ENCODE assay signal across 13 cellular contexts in genomic region chr3:139537325-139537724, GRCh38. TPM values are rescaled to one million over a fixed set of nuclear protein-coding genes. Genes with fewer than 3 reads are reported as not detected.
DNase-seq lines count a peak whose midpoint lies in the region; ATAC-seq and TF ChIP-seq lines count a peak whose summit lies in the region.
"Had no signal": no experiment of that assay in that cellular context is flagged by ENCODE, and none has a peak within 500 bp of the region (broad histone marks: within the 10 kb centered on the region; RNA-seq: fewer than 3 reads in every experiment).

No MANE protein-coding gene starts in this region.

- no peak overlapping the region for H3K27ac Mint-ChIP-seq in neural crest cell (ENCODE audit: unreplicated experiment)
- H3K27ac Mint-ChIP-seq: activated T-helper 1 cell treated with anti-CD3 and anti-CD28 coated beads, Interleukin-12 subunit alpha, Interleukin-12 subunit beta, Interleukin-2, Interleukin-4 antibody, amounts not matched to agents 30 ng/mL and 10 ng/mL and 1 ng/mL, durations not matched to agents 14 hours and 24 hours and 36 hours; CD4-positive, CD25-positive, alpha-beta regulatory T cell; H9 had no signal

- no peaks in the 10 kb centered on the region for H3K36me3 Mint-ChIP-seq in neural crest cell (ENCODE audit: low read depth)
- H3K36me3 Mint-ChIP-seq: CD4-positive, CD25-positive, alpha-beta regulatory T cell had no signal

- TF ChIP-seq CTCF in neural crest cell (conservative IDR thresholded peaks at IDR 0.05) (no peak), GM10266 (IDR thresholded peaks at IDR 0.05; ENCODE audit: control insufficient read depth, insufficient read depth, low read depth, missing control alignments) (no peak)

- H3K27me3 Mint-ChIP-seq in neural crest cell (ENCODE audit: low read depth) = peaks cover 87% of the 10 kb centered on the region

- peak overlapping the region; percentile 1 for H3K27ac ChIP-seq in cingulate gyrus (ENCODE audit: low read depth, low read length)
- H3K27ac ChIP-seq: SJSA1 had no signal

- peaks cover 75% of the 10 kb centered on the region for H3K4me1 Mint-ChIP-seq in neural crest cell

- no peaks in the 10 kb centered on the region for H3K9me3 Mint-ChIP-seq in neural crest cell
- H3K9me3 Mint-ChIP-seq: activated T-helper 1 cell treated with anti-CD3 and anti-CD28 coated beads, Interleukin-12 subunit alpha, Interleukin-12 subunit beta, Interleukin-2, Interleukin-4 antibody, amounts not matched to agents 30 ng/mL and 10 ng/mL and 1 ng/mL, durations not matched to agents 14 hours and 24 hours and 36 hours; CD4-positive, CD25-positive, alpha-beta regulatory T cell; H9 had no signal

- ATAC-seq in HG03139 (IDR thresholded peaks at IDR 0.05; ENCODE audit: unreplicated experiment) = no peak

- peak; percentile 25 for DNase-seq in ELR (ENCODE audit: low read depth)
- peak; percentile 75 for DNase-seq in NCI-H226
- DNase-seq in neural crest cell (ENCODE audit: low read depth, low spot score) = no peak
- no peak for DNase-seq in HuH-7.5 (ENCODE audit: low spot score)
- no peak for DNase-seq in GM10266 (ENCODE audit: extremely low spot score)
- DNase-seq in NCI-H2196 (lab: John Stamatoyannopoulos, UW; ENCODE audit: unreplicated experiment) = no peak
- DNase-seq: CD4-positive, CD25-positive, alpha-beta regulatory T cell; H9; Kasumi-1 had no signal

- peak overlapping the region; percentile 52 for H3K4me3 Mint-ChIP-seq in neural crest cell
- H3K4me3 Mint-ChIP-seq: activated T-helper 1 cell treated with anti-CD3 and anti-CD28 coated beads, Interleukin-12 subunit alpha, Interleukin-12 subunit beta, Interleukin-2, Interleukin-4 antibody, amounts not matched to agents 30 ng/mL and 10 ng/mL and 1 ng/mL, durations not matched to agents 14 hours and 24 hours and 36 hours; CD4-positive, CD25-positive, alpha-beta regulatory T cell had no signal

RNA-seq across cellular contexts. Expression of gene RBP1, which starts 2.2 kb away (rescaled TPM):
- total RNA-seq in neural crest cell = 97.8 and 105 TPM in 2 replicates
- total RNA-seq: activated T-helper 1 cell treated with anti-CD3 and anti-CD28 coated beads, Interleukin-12 subunit alpha, Interleukin-12 subunit beta, Interleukin-2, Interleukin-4 antibody, amounts not matched to agents 30 ng/mL and 10 ng/mL and 1 ng/mL, durations not matched to agents 14 hours and 24 hours and 36 hours; CD4-positive, CD25-positive, alpha-beta regulatory T cell had no signal

Comparison
In these comparisons a context has a peak if more than half of its experiments do, and no peak if none do; other contexts are left out.
1. DNase-seq: peak in ELR (single experiment) and NCI-H226 (single experiment); none in neural crest cell (single experiment), HuH-7.5 (single experiment), GM10266 (single experiment) and NCI-H2196 (single experiment).